20 cellular contexts compared by ENCODE assay signal in the genomic region with DNA sequence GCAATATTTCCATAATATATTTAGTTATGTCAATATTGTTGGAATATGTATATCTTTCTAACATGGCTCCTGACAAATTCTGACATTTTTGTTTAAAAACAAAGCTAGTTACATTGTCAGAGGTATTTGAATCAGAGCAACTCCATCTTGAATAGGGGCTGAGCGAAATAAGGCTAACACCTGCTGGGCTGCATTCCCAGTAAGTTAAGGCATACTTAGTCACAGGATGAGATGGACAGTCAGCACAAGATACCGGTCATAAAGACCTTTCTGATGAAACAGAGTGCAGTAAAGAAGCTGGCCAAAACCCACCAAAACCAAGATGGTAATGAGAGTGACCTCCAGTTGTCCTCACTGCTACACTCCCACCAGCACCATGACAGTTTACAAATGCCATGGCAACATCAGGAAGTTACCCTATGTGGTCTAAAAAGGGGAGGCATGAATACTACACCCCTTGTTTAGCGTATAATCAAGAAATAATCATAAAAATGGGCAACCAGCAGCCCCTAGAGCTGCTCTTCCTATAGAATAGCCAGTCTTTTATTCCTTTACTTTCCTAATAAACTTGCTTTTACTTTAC.
"Had no signal": no experiment of that assay in that cellular context is flagged by ENCODE, and none has a peak within 500 bp of the region (broad histone marks: within the 10 kb centered on the region; RNA-seq: fewer than 3 reads in every experiment).

No MANE protein-coding gene starts in this region.

- H3K27ac ChIP-seq: sigmoid colon, thoracic aorta had no signal

- H3K4me1 ChIP-seq: sigmoid colon had no signal

- FAIRE-seq: frontal cortex, keratinocyte had no signal

- H3K9me3 ChIP-seq: mucosa of descending colon, thoracic aorta had no signal

- H3K36me3 ChIP-seq: sigmoid colon, thoracic aorta had no signal

- H3K4me3 ChIP-seq: mucosa of descending colon, sigmoid colon, thoracic aorta had no signal

- ATAC-seq: left colon, mucosa of descending colon had no signal

- H3K27me3 ChIP-seq: sigmoid colon had no signal

- DNase-seq: activated CD4-positive, alpha-beta memory T cell treated with anti-CD3 and anti-CD28 coated beads, Interleukin-2, amount 10 ng/mL, durations not matched to agents 7 days and 5 days; activated CD4-positive, alpha-beta T cell treated with anti-CD3 and anti-CD28 coated beads, Interleukin-2, amount 10 ng/mL, durations not matched to agents 24 days and 14 days; activated CD4-positive, CD25-positive, alpha-beta regulatory T cell; activated effector memory CD4-positive, alpha-beta T cell treated with anti-CD3 and anti-CD28 coated beads, Interleukin-2, amount 50 U/mL, for 16 hours; activated naive CD4-positive, alpha-beta T cell treated with anti-CD3 and anti-CD28 coated beads, Interleukin-2, amount 10 ng/mL, durations not matched to agents 7 days and 5 days; amygdala; effector CD4-positive, alpha-beta T cell; erythroblast; left colon; mucosa of descending colon; nucleus accumbens; posterior cingulate gyrus; sigmoid colon; stimulated activated CD4-positive, alpha-beta T cell treated with anti-CD3 and anti-CD28 coated beads, Interleukin-2, amount 100 ng/mL, for 48 hours; stimulated activated CD8-positive, alpha-beta memory T cell treated with anti-CD3 and anti-CD28 coated beads, Interleukin-4, amount 100 ng/mL, for 48 hours; stimulated activated naive CD4-positive, alpha-beta T cell; T1000 had no signal
